In genomic region chr2:148658807-148659722, GRCh38 we compare ENCODE assay signal across 1 cellular context.
TF ChIP-seq lines count a peak whose summit lies in the region.

No MANE protein-coding gene starts in this region.

TF ChIP-seq in GM12878, 131 proteins besides CTCF, POLR2A, EP300 and RAD21 (continued from another document):
- TF ChIP-seq CEBPZ (IDR thresholded peaks at IDR 0.05; ENCODE audit: low read depth, low read length) (no peak), SREBF2 (IDR thresholded peaks at IDR 0.05; ENCODE audit: low read length) (no peak), ZNF592 (IDR thresholded peaks at IDR 0.05) (no peak), PML (IDR thresholded peaks at IDR 0.05; ENCODE audit: low read length) (no peak), ASH2L (IDR thresholded peaks at IDR 0.05; ENCODE audit: borderline replicate concordance, low read depth) (no peak)
